1 cellular context compared by ENCODE assay signal in the genomic region with DNA sequence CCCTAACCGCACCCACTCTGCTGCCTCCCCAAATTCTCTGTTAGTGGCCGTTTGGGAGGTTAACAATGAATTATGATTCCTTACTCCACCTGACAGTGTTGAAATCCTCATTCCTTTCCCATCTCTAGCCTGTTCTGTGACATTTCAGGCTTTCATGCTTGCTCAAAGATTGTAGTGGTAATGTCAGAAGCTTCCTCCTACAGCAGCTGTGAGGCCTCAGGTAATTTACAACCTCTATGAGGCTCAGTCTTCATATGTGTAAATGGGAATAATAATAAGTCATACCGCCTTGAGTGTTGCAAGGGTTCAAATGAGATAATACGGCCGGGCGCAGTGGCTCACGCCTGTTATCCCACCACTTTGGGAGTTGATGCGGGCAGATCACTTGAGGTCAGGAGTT.
TF ChIP-seq lines count a peak whose summit lies in the region.

No MANE protein-coding gene starts in this region.

TF ChIP-seq in GM23338, 12 proteins besides CTCF, POLR2A, EP300 and RAD21:
- TF ChIP-seq, protein P1, sequence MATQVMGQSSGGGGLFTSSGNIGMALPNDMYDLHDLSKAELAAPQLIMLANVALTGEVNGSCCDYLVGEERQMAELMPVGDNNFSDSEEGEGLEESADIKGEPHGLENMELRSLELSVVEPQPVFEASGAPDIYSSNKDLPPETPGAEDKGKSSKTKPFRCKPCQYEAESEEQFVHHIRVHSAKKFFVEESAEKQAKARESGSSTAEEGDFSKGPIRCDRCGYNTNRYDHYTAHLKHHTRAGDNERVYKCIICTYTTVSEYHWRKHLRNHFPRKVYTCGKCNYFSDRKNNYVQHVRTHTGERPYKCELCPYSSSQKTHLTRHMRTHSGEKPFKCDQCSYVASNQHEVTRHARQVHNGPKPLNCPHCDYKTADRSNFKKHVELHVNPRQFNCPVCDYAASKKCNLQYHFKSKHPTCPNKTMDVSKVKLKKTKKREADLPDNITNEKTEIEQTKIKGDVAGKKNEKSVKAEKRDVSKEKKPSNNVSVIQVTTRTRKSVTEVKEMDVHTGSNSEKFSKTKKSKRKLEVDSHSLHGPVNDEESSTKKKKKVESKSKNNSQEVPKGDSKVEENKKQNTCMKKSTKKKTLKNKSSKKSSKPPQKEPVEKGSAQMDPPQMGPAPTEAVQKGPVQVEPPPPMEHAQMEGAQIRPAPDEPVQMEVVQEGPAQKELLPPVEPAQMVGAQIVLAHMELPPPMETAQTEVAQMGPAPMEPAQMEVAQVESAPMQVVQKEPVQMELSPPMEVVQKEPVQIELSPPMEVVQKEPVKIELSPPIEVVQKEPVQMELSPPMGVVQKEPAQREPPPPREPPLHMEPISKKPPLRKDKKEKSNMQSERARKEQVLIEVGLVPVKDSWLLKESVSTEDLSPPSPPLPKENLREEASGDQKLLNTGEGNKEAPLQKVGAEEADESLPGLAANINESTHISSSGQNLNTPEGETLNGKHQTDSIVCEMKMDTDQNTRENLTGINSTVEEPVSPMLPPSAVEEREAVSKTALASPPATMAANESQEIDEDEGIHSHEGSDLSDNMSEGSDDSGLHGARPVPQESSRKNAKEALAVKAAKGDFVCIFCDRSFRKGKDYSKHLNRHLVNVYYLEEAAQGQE (IDR thresholded peaks at IDR 0.05; ENCODE audit: unreplicated experiment), result no peak
- no peak for TF ChIP-seq JUNB (IDR thresholded peaks at IDR 0.05; ENCODE audit: unreplicated experiment)
- TF ChIP-seq NANOG (IDR thresholded peaks at IDR 0.05; ENCODE audit: borderline replicate concordance), result no peak
- no peak for TF ChIP-seq ZNF331 (CRISPR knock-in tag; IDR thresholded peaks at IDR 0.05; ENCODE audit: low read depth)
- TF ChIP-seq ZNF114 (CRISPR knock-in tag; IDR thresholded peaks at IDR 0.05), result no peak
- TF ChIP-seq STAT1 (IDR thresholded peaks at IDR 0.05; ENCODE audit: unreplicated experiment), result no peak
- TF ChIP-seq, protein P2, sequence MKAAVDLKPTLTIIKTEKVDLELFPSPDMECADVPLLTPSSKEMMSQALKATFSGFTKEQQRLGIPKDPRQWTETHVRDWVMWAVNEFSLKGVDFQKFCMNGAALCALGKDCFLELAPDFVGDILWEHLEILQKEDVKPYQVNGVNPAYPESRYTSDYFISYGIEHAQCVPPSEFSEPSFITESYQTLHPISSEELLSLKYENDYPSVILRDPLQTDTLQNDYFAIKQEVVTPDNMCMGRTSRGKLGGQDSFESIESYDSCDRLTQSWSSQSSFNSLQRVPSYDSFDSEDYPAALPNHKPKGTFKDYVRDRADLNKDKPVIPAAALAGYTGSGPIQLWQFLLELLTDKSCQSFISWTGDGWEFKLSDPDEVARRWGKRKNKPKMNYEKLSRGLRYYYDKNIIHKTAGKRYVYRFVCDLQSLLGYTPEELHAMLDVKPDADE (IDR thresholded peaks at IDR 0.05), result no peak
- no peak for TF ChIP-seq EZH2phosphoT487 (IDR thresholded peaks at IDR 0.05; ENCODE audit: unreplicated experiment)
- TF ChIP-seq POLR2AphosphoS5 (IDR thresholded peaks at IDR 0.05; ENCODE audit: low read depth), result no peak
- TF ChIP-seq, protein P3, sequence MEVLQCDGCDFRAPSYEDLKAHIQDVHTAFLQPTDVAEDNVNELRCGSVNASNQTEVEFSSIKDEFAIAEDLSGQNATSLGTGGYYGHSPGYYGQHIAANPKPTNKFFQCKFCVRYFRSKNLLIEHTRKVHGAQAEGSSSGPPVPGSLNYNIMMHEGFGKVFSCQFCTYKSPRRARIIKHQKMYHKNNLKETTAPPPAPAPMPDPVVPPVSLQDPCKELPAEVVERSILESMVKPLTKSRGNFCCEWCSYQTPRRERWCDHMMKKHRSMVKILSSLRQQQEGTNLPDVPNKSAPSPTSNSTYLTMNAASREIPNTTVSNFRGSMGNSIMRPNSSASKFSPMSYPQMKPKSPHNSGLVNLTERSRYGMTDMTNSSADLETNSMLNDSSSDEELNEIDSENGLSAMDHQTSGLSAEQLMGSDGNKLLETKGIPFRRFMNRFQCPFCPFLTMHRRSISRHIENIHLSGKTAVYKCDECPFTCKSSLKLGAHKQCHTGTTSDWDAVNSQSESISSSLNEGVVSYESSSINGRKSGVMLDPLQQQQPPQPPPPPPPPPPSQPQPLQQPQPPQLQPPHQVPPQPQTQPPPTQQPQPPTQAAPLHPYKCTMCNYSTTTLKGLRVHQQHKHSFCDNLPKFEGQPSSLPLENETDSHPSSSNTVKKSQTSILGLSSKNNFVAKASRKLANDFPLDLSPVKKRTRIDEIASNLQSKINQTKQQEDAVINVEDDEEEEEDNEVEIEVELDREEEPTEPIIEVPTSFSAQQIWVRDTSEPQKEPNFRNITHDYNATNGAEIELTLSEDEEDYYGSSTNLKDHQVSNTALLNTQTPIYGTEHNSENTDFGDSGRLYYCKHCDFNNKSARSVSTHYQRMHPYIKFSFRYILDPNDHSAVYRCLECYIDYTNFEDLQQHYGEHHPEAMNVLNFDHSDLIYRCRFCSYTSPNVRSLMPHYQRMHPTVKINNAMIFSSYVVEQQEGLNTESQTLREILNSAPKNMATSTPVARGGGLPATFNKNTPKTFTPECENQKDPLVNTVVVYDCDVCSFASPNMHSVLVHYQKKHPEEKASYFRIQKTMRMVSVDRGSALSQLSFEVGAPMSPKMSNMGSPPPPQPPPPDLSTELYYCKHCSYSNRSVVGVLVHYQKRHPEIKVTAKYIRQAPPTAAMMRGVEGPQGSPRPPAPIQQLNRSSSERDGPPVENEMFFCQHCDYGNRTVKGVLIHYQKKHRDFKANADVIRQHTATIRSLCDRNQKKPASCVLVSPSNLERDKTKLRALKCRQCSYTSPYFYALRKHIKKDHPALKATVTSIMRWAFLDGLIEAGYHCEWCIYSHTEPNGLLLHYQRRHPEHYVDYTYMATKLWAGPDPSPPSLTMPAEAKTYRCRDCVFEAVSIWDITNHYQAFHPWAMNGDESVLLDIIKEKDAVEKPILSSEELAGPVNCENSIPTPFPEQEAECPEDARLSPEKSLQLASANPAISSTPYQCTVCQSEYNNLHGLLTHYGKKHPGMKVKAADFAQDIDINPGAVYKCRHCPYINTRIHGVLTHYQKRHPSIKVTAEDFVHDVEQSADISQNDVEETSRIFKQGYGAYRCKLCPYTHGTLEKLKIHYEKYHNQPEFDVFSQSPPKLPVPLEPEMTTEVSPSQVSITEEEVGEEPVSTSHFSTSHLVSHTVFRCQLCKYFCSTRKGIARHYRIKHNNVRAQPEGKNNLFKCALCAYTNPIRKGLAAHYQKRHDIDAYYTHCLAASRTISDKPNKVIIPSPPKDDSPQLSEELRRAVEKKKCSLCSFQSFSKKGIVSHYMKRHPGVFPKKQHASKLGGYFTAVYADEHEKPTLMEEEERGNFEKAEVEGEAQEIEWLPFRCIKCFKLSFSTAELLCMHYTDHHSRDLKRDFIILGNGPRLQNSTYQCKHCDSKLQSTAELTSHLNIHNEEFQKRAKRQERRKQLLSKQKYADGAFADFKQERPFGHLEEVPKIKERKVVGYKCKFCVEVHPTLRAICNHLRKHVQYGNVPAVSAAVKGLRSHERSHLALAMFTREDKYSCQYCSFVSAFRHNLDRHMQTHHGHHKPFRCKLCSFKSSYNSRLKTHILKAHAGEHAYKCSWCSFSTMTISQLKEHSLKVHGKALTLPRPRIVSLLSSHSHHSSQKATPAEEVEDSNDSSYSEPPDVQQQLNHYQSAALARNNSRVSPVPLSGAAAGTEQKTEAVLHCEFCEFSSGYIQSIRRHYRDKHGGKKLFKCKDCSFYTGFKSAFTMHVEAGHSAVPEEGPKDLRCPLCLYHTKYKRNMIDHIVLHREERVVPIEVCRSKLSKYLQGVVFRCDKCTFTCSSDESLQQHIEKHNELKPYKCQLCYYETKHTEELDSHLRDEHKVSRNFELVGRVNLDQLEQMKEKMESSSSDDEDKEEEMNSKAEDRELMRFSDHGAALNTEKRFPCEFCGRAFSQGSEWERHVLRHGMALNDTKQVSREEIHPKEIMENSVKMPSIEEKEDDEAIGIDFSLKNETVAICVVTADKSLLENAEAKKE (CRISPR knock-in tag; IDR thresholded peaks at IDR 0.05), result no peak
- TF ChIP-seq CREB1 (CRISPR knock-in tag; IDR thresholded peaks at IDR 0.05; ENCODE audit: low read depth), result no peak
- TF ChIP-seq EZH2 (IDR thresholded peaks at IDR 0.05; ENCODE audit: low read depth, unreplicated experiment), result no peak
